ENCODE assay signal across 8 cellular contexts in the genomic region with DNA sequence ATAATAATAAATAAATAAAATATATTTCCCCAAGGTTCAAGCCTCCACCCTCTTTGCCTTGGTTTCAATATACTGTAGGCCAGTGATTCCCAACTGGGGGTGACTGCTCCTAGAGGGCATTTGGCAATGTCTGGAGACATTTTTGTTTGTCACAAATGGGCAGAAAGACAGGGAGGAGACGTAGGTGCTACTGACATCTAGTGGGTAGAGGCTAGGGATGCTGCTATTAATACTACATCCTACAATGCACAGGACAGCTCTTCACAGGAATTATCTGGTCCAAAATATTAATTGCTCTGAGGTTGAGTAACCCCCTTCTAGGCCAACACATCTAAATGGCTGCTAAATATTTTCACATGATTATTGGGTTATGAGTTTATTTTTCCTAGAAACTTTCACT. TPM values are rescaled to one million over a fixed set of nuclear protein-coding genes. Genes with fewer than 3 reads are reported as not detected.
DNase-seq lines count a peak whose midpoint lies in the region; ATAC-seq and TF ChIP-seq lines count a peak whose summit lies in the region.

No MANE protein-coding gene starts in this region.

- no peaks in the 10 kb centered on the region for H3K27me3 Mint-ChIP-seq in chondrocyte (ENCODE audit: low read depth)

- peak; percentile 77 for TF ChIP-seq CTCF in chondrocyte (IDR thresholded peaks at IDR 0.05)
- peak; percentile 31 for TF ChIP-seq CTCF in upper lobe of right lung (IDR thresholded peaks at IDR 0.05)

- intact Hi-C loops in upper lobe of right lung (cut with DNase I): no loop called here

- H3K9me3 ChIP-seq in GM23248 (ENCODE audit: low read depth) (no peaks in the 10 kb centered on the region), upper lobe of right lung (no peaks in the 10 kb centered on the region)

- H3K4me2 ChIP-seq in GM23248 (ENCODE audit: unreplicated experiment): no peak overlapping the region

- no peak overlapping the region for H3K9ac ChIP-seq in GM23248

- H3K4me1 ChIP-seq in GM23248 (ENCODE audit: insufficient read depth) (peaks cover 8% of the 10 kb centered on the region; the same call in 1 of the 2 replicates), upper lobe of right lung (peaks cover 12% of the 10 kb centered on the region)

- H3K36me3 Mint-ChIP-seq in chondrocyte (ENCODE audit: low read depth): no peaks in the 10 kb centered on the region

- in situ Hi-C loops in GM23248 (cut with MboI): no loop called here

- H2AFZ ChIP-seq in GM23248: no peak overlapping the region

- no peaks in the 10 kb centered on the region for H3K36me3 ChIP-seq in GM23248 (ENCODE audit: low read depth)
- H3K36me3 ChIP-seq in upper lobe of right lung: no peaks in the 10 kb centered on the region

- H3K9me3 Mint-ChIP-seq in chondrocyte (ENCODE audit: low read depth): no peaks in the 10 kb centered on the region

- H3K27ac ChIP-seq in GM23248 (no peak overlapping the region), upper lobe of right lung (no peak overlapping the region)

- ATAC-seq in upper lobe of right lung (no peak), HG02798 (IDR thresholded peaks at IDR 0.05; ENCODE audit: poor library complexity, unreplicated experiment) (no peak), HG02840 (IDR thresholded peaks at IDR 0.05; ENCODE audit: low FRiP score, unreplicated experiment) (no peak)

- H3K4me3 ChIP-seq in GM23248 (no peak overlapping the region), upper lobe of right lung (no peak overlapping the region)

- H3K27me3 ChIP-seq in GM23248 (replicated peaks; ENCODE audit: insufficient read depth) (no peaks in the 10 kb centered on the region), upper lobe of right lung (no peaks in the 10 kb centered on the region)

- 4 to 9% methylated on average over 1 of the region's 1 CpG for WGBS in GM23248 (ENCODE audit: low coverage in 1 of 2, low lambda C conversion rate in 2 of 2, missing lambda C conversion rate in 2 of 2), 2 experiments

- no peak overlapping the region for H3K4me3 Mint-ChIP-seq in chondrocyte (ENCODE audit: unreplicated experiment)

- H3K4me1 Mint-ChIP-seq in chondrocyte (ENCODE audit: low read depth): peaks cover 19% of the 10 kb centered on the region

- no peaks in the 10 kb centered on the region for H3K9me2 ChIP-seq in GM23248 (ENCODE audit: insufficient read depth)

- H3K27ac Mint-ChIP-seq in chondrocyte (ENCODE audit: unreplicated experiment): no peak overlapping the region

- no peaks in the 10 kb centered on the region for H4K20me1 ChIP-seq in GM23248 (ENCODE audit: insufficient read depth)

- no peaks in the 10 kb centered on the region for H3F3A ChIP-seq in GM23248 (ENCODE audit: insufficient read depth)

- peaks cover 12% of the 10 kb centered on the region for H3K79me2 ChIP-seq in GM23248 (ENCODE audit: insufficient read depth)

- DNase-seq in AG20443 (ENCODE audit: low spot score) (peak; percentile 40), GM23248 (peak; percentile 80), NCI-H69 (lab: John Stamatoyannopoulos, UW) (peak; percentile 73), chondrocyte (ENCODE audit: low spot score) (no peak), upper lobe of right lung (no peak), epidermal melanocyte (ENCODE audit: insufficient read length, low spot score) (no peak)

RNA-seq across cellular contexts. Expression of a gene that starts 12.8 kb away (rescaled TPM):
- 5.6 and 7.2 TPM in 2 replicates for total RNA-seq in GM23248 (2014; rRNA removed; shearing (Covaris generic))
- polyA plus RNA-seq in GM23248 (2016; fragmentation: Nextera tagmentation; extraction: Ambion mirVana): 15.2 and 18.0 TPM in 2 replicates
- 33.5 to 46.9 TPM (median 42.0 TPM) in 3 replicates for total RNA-seq in chondrocyte
- 48.2 TPM for total RNA-seq in upper lobe of right lung

RNA-seq across cellular contexts. Expression of a gene that starts 20.3 kb away (rescaled TPM):
- total RNA-seq in GM23248 (2014; rRNA removed; shearing (Covaris generic)): 13.9 and 14.2 TPM in 2 replicates
- polyA plus RNA-seq in GM23248 (2016; fragmentation: Nextera tagmentation; extraction: Ambion mirVana): 5.8 and 7.6 TPM in 2 replicates
- total RNA-seq in chondrocyte (49.9 to 54.5 TPM (median 52.8 TPM) in 3 replicates), upper lobe of right lung (65.0 TPM)

RNA-seq across cellular contexts. Expression of a gene that starts 27.8 kb away (rescaled TPM):
- total RNA-seq in GM23248 (2014; rRNA removed; shearing (Covaris generic)): 5.7 TPM in 2 replicates
- 4.8 and 5.1 TPM in 2 replicates for polyA plus RNA-seq in GM23248 (2016; fragmentation: Nextera tagmentation; extraction: Ambion mirVana)
- 5.9 to 8.5 TPM (median 7.1 TPM) in 3 replicates for total RNA-seq in chondrocyte
- 7.2 TPM for total RNA-seq in upper lobe of right lung

RNA-seq across cellular contexts. Expression of a gene that starts 52.5 kb away (rescaled TPM):
- total RNA-seq in GM23248 (2014; rRNA removed; shearing (Covaris generic)): 9.0 TPM in 2 replicates
- 5.4 and 6.9 TPM in 2 replicates for polyA plus RNA-seq in GM23248 (2016; fragmentation: Nextera tagmentation; extraction: Ambion mirVana)
- total RNA-seq in chondrocyte: 17.0 to 20.2 TPM (median 17.7 TPM) in 3 replicates
- 16.3 TPM for total RNA-seq in upper lobe of right lung

Comparison
In these comparisons a context has a peak if more than half of its experiments do, and no peak if none do; other contexts are left out.
1. DNase-seq: peak in AG20443 (single experiment), GM23248 (single experiment) and NCI-H69 (single experiment); none in chondrocyte (single experiment), upper lobe of right lung (single experiment) and epidermal melanocyte (single experiment).